ENCODE assay signal across 9 cellular contexts in the genomic region with DNA sequence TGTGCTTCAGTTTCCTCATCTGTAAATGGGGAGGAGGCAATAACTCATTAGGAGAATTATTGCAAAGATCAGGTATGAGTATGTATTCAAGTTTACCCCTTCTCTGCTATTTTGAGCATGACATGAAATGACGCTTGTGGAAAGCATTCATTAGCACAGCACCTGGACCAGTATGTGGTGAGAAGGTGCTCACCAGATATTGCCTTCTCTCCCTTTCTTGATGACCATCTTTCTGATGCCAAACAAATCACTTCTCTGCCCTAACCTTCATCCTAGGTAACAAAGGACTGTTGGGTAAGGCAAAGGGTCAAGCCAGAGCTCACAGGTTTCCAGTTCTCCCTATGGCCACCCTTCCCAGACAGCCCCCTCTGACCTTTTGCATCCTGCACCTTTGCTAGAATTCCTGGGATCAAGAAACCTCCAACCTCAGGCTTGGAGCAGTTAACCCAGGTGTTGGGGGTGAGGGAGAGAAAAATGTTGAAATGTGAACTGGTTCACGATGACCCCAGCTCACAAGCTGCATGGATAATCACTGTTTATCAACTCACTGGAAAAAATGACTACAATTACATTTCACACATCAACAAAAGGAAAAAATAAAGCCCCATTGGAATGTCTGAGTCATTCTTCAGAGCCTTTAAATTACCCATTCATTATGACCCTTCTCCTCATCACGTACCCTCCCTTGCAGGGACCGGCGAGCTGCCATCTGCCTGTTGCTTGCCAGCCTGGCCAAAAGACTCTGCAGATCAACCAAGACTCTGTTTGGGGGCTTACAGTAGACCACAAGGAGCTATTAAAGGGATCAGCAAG.
DNase-seq lines count a peak whose midpoint lies in the region; ATAC-seq and TF ChIP-seq lines count a peak whose summit lies in the region.
"Had no signal": no experiment of that assay in that cellular context is flagged by ENCODE, and none has a peak within 500 bp of the region (broad histone marks: within the 10 kb centered on the region; RNA-seq: fewer than 3 reads in every experiment).

No MANE protein-coding gene starts in this region.

- ATAC-seq in stimulated activated naive CD8-positive, alpha-beta T cell treated with anti-CD3 and anti-CD28 coated beads, Interleukin-15, Interleukin-2, amounts not matched to agents 100 U/mL and 50 U/mL, for 24 hours: peak; percentile 71
- ATAC-seq: natural killer cell had no signal

- DNase-seq in activated CD8-positive, alpha-beta memory T cell treated with anti-CD3 and anti-CD28 coated beads for 24 hours: peak; percentile 80
- no peak for DNase-seq in activated CD8-positive, alpha-beta memory T cell treated with anti-CD3 and anti-CD28 coated beads, Interleukin-2, amount 50 U/mL, for 4 hours
- DNase-seq in activated CD4-positive, alpha-beta T cell treated with anti-CD3 and anti-CD28 coated beads, Interleukin-2, amount 50 U/mL, for 48 hours: peak; percentile 47 to 58
- peak; percentile 26 to 40 for DNase-seq in foreskin fibroblast
- DNase-seq in stimulated activated naive CD8-positive, alpha-beta T cell treated with anti-CD3 and anti-CD28 coated beads, Interleukin-15, Interleukin-2, amounts not matched to agents 100 U/mL and 50 U/mL, for 24 hours: peak; percentile 66
- no peak for DNase-seq in activated CD8-positive, alpha-beta memory T cell treated with anti-CD3 and anti-CD28 coated beads, Interleukin-2, amount 50 U/mL, for 48 hours
- DNase-seq in NCI-H2081 (lab: John Stamatoyannopoulos, UW): no peak
- no peak for DNase-seq in NCI-H1048 (lab: John Stamatoyannopoulos, UW)
- DNase-seq: natural killer cell had no signal

- no peak for TF ChIP-seq CTCF in foreskin fibroblast (IDR thresholded peaks at IDR 0.05; ENCODE audit: low read depth, low read length)

- no peak overlapping the region for H3K4me3 ChIP-seq in foreskin fibroblast (ENCODE audit: low read depth in 1 of 2, low read length in 2 of 2)

Comparison
In these comparisons a context has a peak if more than half of its experiments do, and no peak if none do; other contexts are left out.
1. DNase-seq: peak in activated CD8-positive, alpha-beta memory T cell treated with anti-CD3 and anti-CD28 coated beads for 24 hours (single experiment), activated CD4-positive, alpha-beta T cell treated with anti-CD3 and anti-CD28 coated beads, Interleukin-2, amount 50 U/mL, for 48 hours (2 of 2), foreskin fibroblast (2 of 2) and stimulated activated naive CD8-positive, alpha-beta T cell treated with anti-CD3 and anti-CD28 coated beads, Interleukin-15, Interleukin-2, amounts not matched to agents 100 U/mL and 50 U/mL, for 24 hours (single experiment); none in activated CD8-positive, alpha-beta memory T cell treated with anti-CD3 and anti-CD28 coated beads, Interleukin-2, amount 50 U/mL, for 4 hours (single experiment), activated CD8-positive, alpha-beta memory T cell treated with anti-CD3 and anti-CD28 coated beads, Interleukin-2, amount 50 U/mL, for 48 hours (single experiment), NCI-H2081 (0 of 2) and NCI-H1048 (single experiment).